ENCODE assay signal across 8 cellular contexts in genomic region chr10:102400061-102400460, GRCh38. TPM values are rescaled to one million over a fixed set of nuclear protein-coding genes. Genes with fewer than 3 reads are reported as not detected.
DNase-seq lines count a peak whose midpoint lies in the region; ATAC-seq lines count a peak whose summit lies in the region.

No MANE protein-coding gene starts in this region.

- peak overlapping the region; percentile 74 to 93 (median 82) for H3K27ac Mint-ChIP-seq in CD4-positive, CD25-positive, alpha-beta regulatory T cell
- H3K27ac Mint-ChIP-seq in activated T-helper 1 cell treated with anti-CD3 and anti-CD28 coated beads, Interleukin-12 subunit alpha, Interleukin-12 subunit beta, Interleukin-2, Interleukin-4 antibody, amounts not matched to agents 30 ng/mL and 10 ng/mL and 1 ng/mL, durations not matched to agents 14 hours and 24 hours and 36 hours = peak overlapping the region; percentile 58

- peaks cover 23% of the 10 kb centered on the region for H3K36me3 ChIP-seq in CD4-positive, CD25-positive, alpha-beta regulatory T cell (ENCODE audit: control insufficient read depth, insufficient read depth, low read length)
- H3K36me3 ChIP-seq in HUES6 (ENCODE audit: control insufficient read depth, insufficient read depth, low read length) (peaks cover 34% of the 10 kb centered on the region), muscle layer of colon (ENCODE audit: insufficient read depth, low read length) (peaks cover 67% of the 10 kb centered on the region)

- ATAC-seq in CD4-positive, CD25-positive, alpha-beta regulatory T cell (ENCODE audit: low read depth in 2 of 2) = no peak
- no peak for ATAC-seq in HG03565 (IDR thresholded peaks at IDR 0.05; ENCODE audit: unreplicated experiment)

- H3K27me3 ChIP-seq in CD4-positive, CD25-positive, alpha-beta regulatory T cell (ENCODE audit: control insufficient read depth, insufficient read depth, low read length) = no peaks in the 10 kb centered on the region
- H3K27me3 ChIP-seq in HUES6 (ENCODE audit: control insufficient read depth, insufficient read depth, low read length) = peaks cover 8% of the 10 kb centered on the region
- H3K27me3 ChIP-seq in muscle layer of colon (ENCODE audit: control insufficient read depth in 1 of 2, insufficient read depth in 2 of 2, low read length in 2 of 2) = no peaks in the 10 kb centered on the region

- peaks cover 45% of the 10 kb centered on the region for H3K4me1 ChIP-seq in CD4-positive, CD25-positive, alpha-beta regulatory T cell (ENCODE audit: control insufficient read depth, insufficient read depth, low read length, poor library complexity, severe bottlenecking)
- H3K4me1 ChIP-seq in HUES6 (ENCODE audit: control insufficient read depth, insufficient read depth, low read length) = peaks cover 27% of the 10 kb centered on the region
- H3K4me1 ChIP-seq in muscle layer of colon (ENCODE audit: insufficient read depth, low read length) = peaks cover 61% of the 10 kb centered on the region

- H3K36me3 Mint-ChIP-seq in CD4-positive, CD25-positive, alpha-beta regulatory T cell = no peaks in the 10 kb centered on the region
- H3K36me3 Mint-ChIP-seq in activated T-helper 1 cell treated with anti-CD3 and anti-CD28 coated beads, Interleukin-12 subunit alpha, Interleukin-12 subunit beta, Interleukin-2, Interleukin-4 antibody, amounts not matched to agents 30 ng/mL and 10 ng/mL and 1 ng/mL, durations not matched to agents 14 hours and 24 hours and 36 hours (ENCODE audit: low read depth) = peaks cover 50% of the 10 kb centered on the region

- DNase-seq in CD4-positive, CD25-positive, alpha-beta regulatory T cell = no peak
- DNase-seq in activated T-helper 1 cell treated with anti-CD3 and anti-CD28 coated beads, Interleukin-12 subunit alpha, Interleukin-12 subunit beta, Interleukin-2, Interleukin-4 antibody, amounts not matched to agents 30 ng/mL and 10 ng/mL and 1 ng/mL, durations not matched to agents 14 hours and 24 hours and 36 hours (ENCODE audit: low spot score) = no peak
- no peak for DNase-seq in activated CD4-positive, CD25-positive, alpha-beta regulatory T cell treated with anti-CD3 and anti-CD28 coated beads, Interleukin-2, amount 50 U/mL, for 72 hours
- DNase-seq in SK-N-DZ (ENCODE audit: low spot score) = no peak
- DNase-seq in putamen (ENCODE audit: low spot score) = no peak

- no peak overlapping the region for H3K4me3 ChIP-seq in CD4-positive, CD25-positive, alpha-beta regulatory T cell (ENCODE audit: low read depth, low read length)
- H3K4me3 ChIP-seq in HUES6 (ENCODE audit: low read depth, low read length) (peak overlapping the region; percentile 57), muscle layer of colon (ENCODE audit: low read depth in 1 of 2, low read length in 2 of 2) (peak overlapping the region; percentile 42 to 65)

- H3K4me3 Mint-ChIP-seq in CD4-positive, CD25-positive, alpha-beta regulatory T cell = peak overlapping the region in 3 of 4 donors; percentile 51 to 96 (median 79)
- peak overlapping the region; percentile 72 for H3K4me3 Mint-ChIP-seq in activated T-helper 1 cell treated with anti-CD3 and anti-CD28 coated beads, Interleukin-12 subunit alpha, Interleukin-12 subunit beta, Interleukin-2, Interleukin-4 antibody, amounts not matched to agents 30 ng/mL and 10 ng/mL and 1 ng/mL, durations not matched to agents 14 hours and 24 hours and 36 hours

- H3K27me3 Mint-ChIP-seq in CD4-positive, CD25-positive, alpha-beta regulatory T cell = peaks cover 8% of the 10 kb centered on the region
- no peaks in the 10 kb centered on the region for H3K27me3 Mint-ChIP-seq in activated T-helper 1 cell treated with anti-CD3 and anti-CD28 coated beads, Interleukin-12 subunit alpha, Interleukin-12 subunit beta, Interleukin-2, Interleukin-4 antibody, amounts not matched to agents 30 ng/mL and 10 ng/mL and 1 ng/mL, durations not matched to agents 14 hours and 24 hours and 36 hours (ENCODE audit: insufficient read depth)

- H3K9me3 Mint-ChIP-seq in CD4-positive, CD25-positive, alpha-beta regulatory T cell = no peaks in the 10 kb centered on the region
- H3K9me3 Mint-ChIP-seq in activated T-helper 1 cell treated with anti-CD3 and anti-CD28 coated beads, Interleukin-12 subunit alpha, Interleukin-12 subunit beta, Interleukin-2, Interleukin-4 antibody, amounts not matched to agents 30 ng/mL and 10 ng/mL and 1 ng/mL, durations not matched to agents 14 hours and 24 hours and 36 hours = no peaks in the 10 kb centered on the region

- peak overlapping the region; percentile 92 for H3K27ac ChIP-seq in CD4-positive, CD25-positive, alpha-beta regulatory T cell (ENCODE audit: insufficient read depth, low read length, poor library complexity, severe bottlenecking)
- H3K27ac ChIP-seq in HUES6 (ENCODE audit: low read depth, low read length) = no peak overlapping the region
- H3K27ac ChIP-seq in muscle layer of colon (ENCODE audit: low read depth, low read length) = peak overlapping the region; percentile 71

- no peaks in the 10 kb centered on the region for H3K9me3 ChIP-seq in CD4-positive, CD25-positive, alpha-beta regulatory T cell (ENCODE audit: control insufficient read depth in 2 of 2, low read length in 2 of 2)
- H3K9me3 ChIP-seq in HUES6 (ENCODE audit: control insufficient read depth, insufficient read depth, low read depth, low read length) (no peaks in the 10 kb centered on the region), muscle layer of colon (ENCODE audit: low read length) (no peaks in the 10 kb centered on the region)

- intact Hi-C loops in activated T-helper 1 cell treated with anti-CD3 and anti-CD28 coated beads, Interleukin-12 subunit alpha, Interleukin-12 subunit beta, Interleukin-2, Interleukin-4 antibody, amounts not matched to agents 30 ng/mL and 10 ng/mL and 1 ng/mL, durations not matched to agents 14 hours and 24 hours and 36 hours (cut with micrococcal nuclease) = no loop called here

- H3K4me1 Mint-ChIP-seq in CD4-positive, CD25-positive, alpha-beta regulatory T cell = peaks cover 0 to 45% (median 19%) of the 10 kb centered on the region in 4 donors
- H3K4me1 Mint-ChIP-seq in activated T-helper 1 cell treated with anti-CD3 and anti-CD28 coated beads, Interleukin-12 subunit alpha, Interleukin-12 subunit beta, Interleukin-2, Interleukin-4 antibody, amounts not matched to agents 30 ng/mL and 10 ng/mL and 1 ng/mL, durations not matched to agents 14 hours and 24 hours and 36 hours (ENCODE audit: low read depth) = peaks cover 42% of the 10 kb centered on the region

- H3K9ac ChIP-seq in HUES6 (ENCODE audit: low read length) (no peak overlapping the region), muscle layer of colon (ENCODE audit: low read length) (peak overlapping the region; percentile 75)

RNA-seq across cellular contexts. Expression of gene NFKB2, which starts 4.6 kb away (rescaled TPM):
- total RNA-seq in CD4-positive, CD25-positive, alpha-beta regulatory T cell = 385 TPM
- 1 to 10 TPM; 6.3 to 8.2 (median 6.7) TPM for polyA plus RNA-seq in CD4-positive, CD25-positive, alpha-beta regulatory T cell
- 307 and 322 TPM in 2 replicates for total RNA-seq in activated T-helper 1 cell treated with anti-CD3 and anti-CD28 coated beads, Interleukin-12 subunit alpha, Interleukin-12 subunit beta, Interleukin-2, Interleukin-4 antibody, amounts not matched to agents 30 ng/mL and 10 ng/mL and 1 ng/mL, durations not matched to agents 14 hours and 24 hours and 36 hours
- 6.1 and 9.8 TPM in 2 replicates for polyA plus RNA-seq in SK-N-DZ (2014; cell fraction: cytosol; rRNA removed)
- polyA plus RNA-seq in SK-N-DZ (2014; cell fraction: nucleus; rRNA removed) = 13.4 and 19.5 TPM in 2 replicates

RNA-seq across cellular contexts. Expression of gene PSD, which starts 18.5 kb away (rescaled TPM):
- total RNA-seq in CD4-positive, CD25-positive, alpha-beta regulatory T cell = 2.9 TPM
- polyA plus RNA-seq in CD4-positive, CD25-positive, alpha-beta regulatory T cell = 1 to 10 TPM; 1.4 to 2.6 (median 1.9) TPM
- total RNA-seq in activated T-helper 1 cell treated with anti-CD3 and anti-CD28 coated beads, Interleukin-12 subunit alpha, Interleukin-12 subunit beta, Interleukin-2, Interleukin-4 antibody, amounts not matched to agents 30 ng/mL and 10 ng/mL and 1 ng/mL, durations not matched to agents 14 hours and 24 hours and 36 hours = 9.9 and 10.6 TPM in 2 replicates
- polyA plus RNA-seq in SK-N-DZ (2014; cell fraction: cytosol; rRNA removed) = 19.2 and 20.4 TPM in 2 replicates
- polyA plus RNA-seq in SK-N-DZ (2014; cell fraction: nucleus; rRNA removed) = 90.7 and 104 TPM in 2 replicates

RNA-seq across cellular contexts. Expression of gene FBXL15, which starts 20.6 kb away (rescaled TPM):
- 12.8 TPM for total RNA-seq in CD4-positive, CD25-positive, alpha-beta regulatory T cell
- polyA plus RNA-seq in CD4-positive, CD25-positive, alpha-beta regulatory T cell = 10 to 100 TPM; 25.2 to 40.1 (median 32.1) TPM
- 14.5 and 18.5 TPM in 2 replicates for total RNA-seq in activated T-helper 1 cell treated with anti-CD3 and anti-CD28 coated beads, Interleukin-12 subunit alpha, Interleukin-12 subunit beta, Interleukin-2, Interleukin-4 antibody, amounts not matched to agents 30 ng/mL and 10 ng/mL and 1 ng/mL, durations not matched to agents 14 hours and 24 hours and 36 hours
- polyA plus RNA-seq in SK-N-DZ (2014; cell fraction: cytosol; rRNA removed) = 34.1 and 42.6 TPM in 2 replicates
- polyA plus RNA-seq in SK-N-DZ (2014; cell fraction: nucleus; rRNA removed) = 47.1 and 53.0 TPM in 2 replicates

RNA-seq across cellular contexts. Expression of gene CUEDC2, which starts 32.3 kb away (rescaled TPM):
- total RNA-seq in CD4-positive, CD25-positive, alpha-beta regulatory T cell = 29.4 TPM
- 10 to 100 TPM; 50.8 to 60.6 (median 52.0) TPM for polyA plus RNA-seq in CD4-positive, CD25-positive, alpha-beta regulatory T cell
- 59.0 and 59.4 TPM in 2 replicates for total RNA-seq in activated T-helper 1 cell treated with anti-CD3 and anti-CD28 coated beads, Interleukin-12 subunit alpha, Interleukin-12 subunit beta, Interleukin-2, Interleukin-4 antibody, amounts not matched to agents 30 ng/mL and 10 ng/mL and 1 ng/mL, durations not matched to agents 14 hours and 24 hours and 36 hours
- 130 and 171 TPM in 2 replicates for polyA plus RNA-seq in SK-N-DZ (2014; cell fraction: cytosol; rRNA removed)
- 127 and 172 TPM in 2 replicates for polyA plus RNA-seq in SK-N-DZ (2014; cell fraction: nucleus; rRNA removed)

RNA-seq across cellular contexts. Expression of gene C10orf95, which starts 51.3 kb away (rescaled TPM):
- total RNA-seq in CD4-positive, CD25-positive, alpha-beta regulatory T cell = 0.35 TPM
- 1 to 10 TPM in 1 of 4 donors, under 1 TPM in 3; 0.40 to 1.1 (median 0.55) TPM for polyA plus RNA-seq in CD4-positive, CD25-positive, alpha-beta regulatory T cell
- total RNA-seq in activated T-helper 1 cell treated with anti-CD3 and anti-CD28 coated beads, Interleukin-12 subunit alpha, Interleukin-12 subunit beta, Interleukin-2, Interleukin-4 antibody, amounts not matched to agents 30 ng/mL and 10 ng/mL and 1 ng/mL, durations not matched to agents 14 hours and 24 hours and 36 hours = 0.29 and 0.37 TPM in 2 replicates
- polyA plus RNA-seq in SK-N-DZ (2014; cell fraction: cytosol; rRNA removed) = not detected in 2 replicates
- polyA plus RNA-seq in SK-N-DZ (2014; cell fraction: nucleus; rRNA removed) = not detected in 2 replicates
